8 cellular contexts compared by ENCODE assay signal in genomic region chr9:92764988-92765936, GRCh38. TPM values are rescaled to one million over a fixed set of nuclear protein-coding genes. Genes with fewer than 3 reads are reported as not detected.
DNase-seq lines count a peak whose midpoint lies in the region; ATAC-seq and TF ChIP-seq lines count a peak whose summit lies in the region.

No MANE protein-coding gene starts in this region.

- ATAC-seq in HG03439 (IDR thresholded peaks at IDR 0.05; ENCODE audit: unreplicated experiment): peak; percentile 87

- peak overlapping the region; percentile 97 to 100 (median 99) for H3K27ac ChIP-seq in BLaER1 treated with 17β-estradiol and CSF1 and Interleukin-3, amounts not matched to agents 10 nM and 100 nM

- peak overlapping the region; percentile 94 to 99 (median 98) for H3K9ac ChIP-seq in BLaER1 treated with 17β-estradiol and CSF1 and Interleukin-3, amounts not matched to agents 10 nM and 100 nM

- H3K4me1 Mint-ChIP-seq in chondrocyte (ENCODE audit: low read depth): peaks cover 44% of the 10 kb centered on the region

- no peaks in the 10 kb centered on the region for H3K36me3 Mint-ChIP-seq in chondrocyte (ENCODE audit: low read depth)

- peaks cover 34 to 43% (median 36%) of the 10 kb centered on the region in 11 experiments for H4K20me1 ChIP-seq in BLaER1 treated with 17β-estradiol and CSF1 and Interleukin-3, amounts not matched to agents 10 nM and 100 nM

- peak; percentile 100 for TF ChIP-seq CTCF in chondrocyte (IDR thresholded peaks at IDR 0.05)

- DNase-seq in GM19238 (ENCODE audit: insufficient read length, low spot score): peak; percentile 99
- DNase-seq in NCI-H460 (ENCODE audit: extremely low read depth, low read depth): peak; percentile 97
- peak; percentile 84 to 93 for DNase-seq in activated CD4-positive, alpha-beta T cell treated with anti-CD3 and anti-CD28 coated beads for 24 hours (ENCODE audit: low read depth in 2 of 2)
- DNase-seq in chondrocyte (ENCODE audit: low spot score): peak; percentile 99
- peak; percentile 98 for DNase-seq in kidney tubule cell (ENCODE audit: low spot score)
- DNase-seq in stimulated activated CD4-positive, alpha-beta T cell treated with anti-CD3 and anti-CD28 coated beads, Interleukin-1b, Interleukin-23, amount 100 ng/mL, for 1 hour (ENCODE audit: low read depth in 2 of 2): peak; percentile 93 to 95

- peaks cover 0 to 15% (median 0%) of the 10 kb centered on the region in 11 experiments; a peak in 2 of 22 replicates for H3K36me3 ChIP-seq in BLaER1 treated with 17β-estradiol and CSF1 and Interleukin-3, amounts not matched to agents 10 nM and 100 nM

- H3K9me3 ChIP-seq in BLaER1 treated with 17β-estradiol and CSF1 and Interleukin-3, amounts not matched to agents 10 nM and 100 nM (replicated peaks in 1 of 11): no peaks in the 10 kb centered on the region

- no peaks in the 10 kb centered on the region for H3K27me3 Mint-ChIP-seq in chondrocyte (ENCODE audit: low read depth)

- H3K27ac Mint-ChIP-seq in chondrocyte (ENCODE audit: unreplicated experiment): peak overlapping the region; percentile 96

- H3K4me1 ChIP-seq in BLaER1 treated with 17β-estradiol and CSF1 and Interleukin-3, amounts not matched to agents 10 nM and 100 nM: peaks cover 54 to 59% (median 57%) of the 10 kb centered on the region in 10 experiments

- peak overlapping the region; percentile 79 to 96 (median 92) for H3K4me2 ChIP-seq in BLaER1 treated with 17β-estradiol and CSF1 and Interleukin-3, amounts not matched to agents 10 nM and 100 nM

- peak overlapping the region; percentile 93 to 99 (median 98) for H3K4me3 ChIP-seq in BLaER1 treated with 17β-estradiol and CSF1 and Interleukin-3, amounts not matched to agents 10 nM and 100 nM

- peak overlapping the region; percentile 84 for H3K4me3 Mint-ChIP-seq in chondrocyte (ENCODE audit: unreplicated experiment)

- no peaks in the 10 kb centered on the region for H3K27me3 ChIP-seq in BLaER1 treated with 17β-estradiol and CSF1 and Interleukin-3, amounts not matched to agents 10 nM and 100 nM

- H3K9me3 Mint-ChIP-seq in chondrocyte (ENCODE audit: low read depth): no peaks in the 10 kb centered on the region

RNA-seq across cellular contexts. Expression of gene BICD2, which starts 0.6 kb away (rescaled TPM):
- 21.4 and 23.6 TPM in 2 replicates for total RNA-seq in NCI-H460 (2014; rRNA removed; shearing (Covaris generic))
- polyA plus RNA-seq in NCI-H460 (2014; cell fraction: nucleus; rRNA removed): 25.8 and 29.6 TPM in 2 replicates
- total RNA-seq in chondrocyte: 41.4 to 46.4 TPM (median 41.9 TPM) in 3 replicates

Comparison
In these comparisons a context has a peak if more than half of its experiments do, and no peak if none do; other contexts are left out.
1. Peak in every context shown above with its lines: DNase-seq, ATAC-seq, H3K4me3 ChIP-seq and H3K27ac ChIP-seq.